14 cellular contexts compared by ENCODE assay signal in genomic region chr2:172513935-172514586, GRCh38. TPM values are rescaled to one million over a fixed set of nuclear protein-coding genes. Genes with fewer than 3 reads are reported as not detected.
DNase-seq lines count a peak whose midpoint lies in the region; ATAC-seq and TF ChIP-seq lines count a peak whose summit lies in the region.
"Had no signal": no experiment of that assay in that cellular context is flagged by ENCODE, and none has a peak within 500 bp of the region (broad histone marks: within the 10 kb centered on the region; RNA-seq: fewer than 3 reads in every experiment).

No MANE protein-coding gene starts in this region.

- no peaks in the 10 kb centered on the region for H3K36me3 Mint-ChIP-seq in central memory CD8-positive, alpha-beta T cell (ENCODE audit: insufficient read depth)

- H3K27me3 ChIP-seq in lower lobe of right lung (ENCODE audit: low read depth): no peaks in the 10 kb centered on the region
- H3K27me3 ChIP-seq: thyroid gland had no signal

- ATAC-seq in central memory CD8-positive, alpha-beta T cell (replicated peaks; ENCODE audit: extremely low read depth, poor library complexity, severe bottlenecking): peak; percentile 32
- ATAC-seq in lower lobe of right lung (peak in 1 of 2 donors; percentile 74), HG03095 (IDR thresholded peaks at IDR 0.05; ENCODE audit: unreplicated experiment) (no peak)

- intact Hi-C loops in lower lobe of right lung (cut with DNase I): no loop called here
- intact Hi-C loops in lower leg skin (cut with DNase I; ENCODE audit: low total_unique reads): no loop called here

- WGBS in lower leg skin, 2 donors: 72 to 93% methylated on average over 15 of the region's 15 CpGs

- H3K4me3 ChIP-seq in lower lobe of right lung: peak overlapping the region; percentile 17
- no peak overlapping the region for H3K4me3 ChIP-seq in lower leg skin (ENCODE audit: low read depth, poor library complexity, severe bottlenecking)
- H3K4me3 ChIP-seq: thyroid gland had no signal

- no peaks in the 10 kb centered on the region for H3K4me1 ChIP-seq in lower lobe of right lung
- H3K4me1 ChIP-seq: thyroid gland had no signal

- TF ChIP-seq CTCF in lower lobe of right lung (IDR thresholded peaks at IDR 0.05) (no peak), lower leg skin (IDR thresholded peaks at IDR 0.05) (no peak)

- H3K27me3 Mint-ChIP-seq in central memory CD8-positive, alpha-beta T cell: no peaks in the 10 kb centered on the region
- H3K27me3 Mint-ChIP-seq: activated T-cell treated with anti-CD3 and anti-CD28 coated beads, Interleukin-2, amount 50 U/mL, for 24 hours had no signal

- peaks cover 12% of the 10 kb centered on the region for H3K4me1 Mint-ChIP-seq in central memory CD8-positive, alpha-beta T cell

- H3K27ac Mint-ChIP-seq in central memory CD8-positive, alpha-beta T cell (ENCODE audit: low read depth): no peak overlapping the region
- H3K27ac Mint-ChIP-seq: activated T-cell treated with anti-CD3 and anti-CD28 coated beads, Interleukin-2, amount 50 U/mL, for 24 hours had no signal

- H3K27ac ChIP-seq in lower lobe of right lung: peak overlapping the region; percentile 13
- H3K27ac ChIP-seq: thyroid gland had no signal

- peak; percentile 53 to 59 for DNase-seq in AML-193 (lab: John Stamatoyannopoulos, UW)
- DNase-seq in NCI-H446 treated with DMSO at 0.1 percent for 48 hours (lab: John Stamatoyannopoulos, UW): peak; percentile 24
- DNase-seq in central memory CD8-positive, alpha-beta T cell (ENCODE audit: low spot score in 2 of 2): no peak
- DNase-seq in lower lobe of right lung: peak; percentile 43
- no peak for DNase-seq in NCI-H2029 treated with DMSO at 0.1 percent for 48 hours (lab: John Stamatoyannopoulos, UW)
- DNase-seq in lower leg skin (ENCODE audit: low spot score in 2 of 2): no peak
- DNase-seq in activated gamma-delta T cell treated with Interleukin-2 at 50 U/mL for 16 hours: no peak
- DNase-seq: activated T-cell treated with anti-CD3 and anti-CD28 coated beads, Interleukin-2, amount 50 U/mL, for 24 hours; foreskin fibroblast; NCI-H1417; NCI-H774; stimulated activated CD4-positive, alpha-beta T cell treated with anti-CD3 and anti-CD28 coated beads, Interleukin-12 subunit alpha, Interleukin-12 subunit beta, amount 100 ng/mL, for 4 hours had no signal

- TF ChIP-seq POLR2A in lower leg skin (IDR thresholded peaks at IDR 0.05): no peak

- H3K9me3 Mint-ChIP-seq in central memory CD8-positive, alpha-beta T cell: peaks cover 15% of the 10 kb centered on the region

- H3K36me3 ChIP-seq in lower lobe of right lung: no peaks in the 10 kb centered on the region
- H3K36me3 ChIP-seq: thyroid gland had no signal

- no peak overlapping the region for H3K4me3 Mint-ChIP-seq in central memory CD8-positive, alpha-beta T cell
- H3K4me3 Mint-ChIP-seq: activated T-cell treated with anti-CD3 and anti-CD28 coated beads, Interleukin-2, amount 50 U/mL, for 24 hours had no signal

- H3K9me3 ChIP-seq in lower lobe of right lung: peaks cover 19% of the 10 kb centered on the region
- H3K9me3 ChIP-seq: thyroid gland had no signal

RNA-seq across cellular contexts. Expression of gene PDK1, which starts 41.8 kb away (rescaled TPM):
- total RNA-seq in lower lobe of right lung (9.5 TPM), lower leg skin (100 to 1,000 TPM in 1 of 4 donors, 10 to 100 TPM in 3; 34.8 to 117 (median 54.8) TPM)

Comparison
In these comparisons a context has a peak if more than half of its experiments do, and no peak if none do; other contexts are left out.
1. DNase-seq: peak in AML-193 (2 of 2), NCI-H446 treated with DMSO at 0.1 percent for 48 hours (single experiment) and lower lobe of right lung (single experiment); none in central memory CD8-positive, alpha-beta T cell (0 of 2), NCI-H2029 treated with DMSO at 0.1 percent for 48 hours (single experiment), lower leg skin (0 of 2) and activated gamma-delta T cell treated with Interleukin-2 at 50 U/mL for 16 hours (single experiment).